ENCODE assay signal across 1 cellular context in the genomic region with DNA sequence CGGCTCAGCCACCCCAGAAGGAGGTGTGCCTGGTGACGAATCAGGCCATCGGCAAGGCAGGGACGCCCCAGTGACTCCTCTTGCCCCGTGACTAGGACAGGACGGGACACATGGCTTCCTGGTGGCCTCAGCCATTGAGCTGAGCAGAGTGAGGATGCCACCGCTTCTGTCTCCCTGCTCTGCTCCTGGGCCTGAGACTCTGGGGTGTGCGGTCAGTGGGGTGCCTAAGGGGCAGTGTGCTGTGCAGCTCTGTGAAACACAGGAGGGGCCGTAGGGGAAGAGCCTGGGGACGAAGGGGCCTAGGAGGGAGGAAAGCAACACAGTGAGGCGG.
TF ChIP-seq lines count a peak whose summit lies in the region.

No MANE protein-coding gene starts in this region.

TF ChIP-seq in GM23338, 12 proteins besides CTCF, POLR2A, EP300 and RAD21 (continued from another document):
- TF ChIP-seq, protein P1, sequence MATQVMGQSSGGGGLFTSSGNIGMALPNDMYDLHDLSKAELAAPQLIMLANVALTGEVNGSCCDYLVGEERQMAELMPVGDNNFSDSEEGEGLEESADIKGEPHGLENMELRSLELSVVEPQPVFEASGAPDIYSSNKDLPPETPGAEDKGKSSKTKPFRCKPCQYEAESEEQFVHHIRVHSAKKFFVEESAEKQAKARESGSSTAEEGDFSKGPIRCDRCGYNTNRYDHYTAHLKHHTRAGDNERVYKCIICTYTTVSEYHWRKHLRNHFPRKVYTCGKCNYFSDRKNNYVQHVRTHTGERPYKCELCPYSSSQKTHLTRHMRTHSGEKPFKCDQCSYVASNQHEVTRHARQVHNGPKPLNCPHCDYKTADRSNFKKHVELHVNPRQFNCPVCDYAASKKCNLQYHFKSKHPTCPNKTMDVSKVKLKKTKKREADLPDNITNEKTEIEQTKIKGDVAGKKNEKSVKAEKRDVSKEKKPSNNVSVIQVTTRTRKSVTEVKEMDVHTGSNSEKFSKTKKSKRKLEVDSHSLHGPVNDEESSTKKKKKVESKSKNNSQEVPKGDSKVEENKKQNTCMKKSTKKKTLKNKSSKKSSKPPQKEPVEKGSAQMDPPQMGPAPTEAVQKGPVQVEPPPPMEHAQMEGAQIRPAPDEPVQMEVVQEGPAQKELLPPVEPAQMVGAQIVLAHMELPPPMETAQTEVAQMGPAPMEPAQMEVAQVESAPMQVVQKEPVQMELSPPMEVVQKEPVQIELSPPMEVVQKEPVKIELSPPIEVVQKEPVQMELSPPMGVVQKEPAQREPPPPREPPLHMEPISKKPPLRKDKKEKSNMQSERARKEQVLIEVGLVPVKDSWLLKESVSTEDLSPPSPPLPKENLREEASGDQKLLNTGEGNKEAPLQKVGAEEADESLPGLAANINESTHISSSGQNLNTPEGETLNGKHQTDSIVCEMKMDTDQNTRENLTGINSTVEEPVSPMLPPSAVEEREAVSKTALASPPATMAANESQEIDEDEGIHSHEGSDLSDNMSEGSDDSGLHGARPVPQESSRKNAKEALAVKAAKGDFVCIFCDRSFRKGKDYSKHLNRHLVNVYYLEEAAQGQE (IDR thresholded peaks at IDR 0.05; ENCODE audit: unreplicated experiment), result no peak
TF ChIP-seq in GM23338: peak in this region for 0.
